8 cellular contexts compared by ENCODE assay signal in genomic region chr1:233326995-233327937, GRCh38. TPM values are rescaled to one million over a fixed set of nuclear protein-coding genes. Genes with fewer than 3 reads are reported as not detected.
DNase-seq lines count a peak whose midpoint lies in the region; ATAC-seq and TF ChIP-seq lines count a peak whose summit lies in the region.

Gene MAP3K21, plus strand, starts transcription at chr1:233327724. Its CDS starts 305 bp downstream, at chr1:233328029.

- CTCF ChIA-PET in WTC11 (lab: Charles Lee) = interaction anchor here (0.6 kb wide), 1 partner anchor 93 kb away, joined by 5 read pairs; no protein-coding TSS in a partner anchor

- DNase-seq in 8988T (peak; percentile 64), NCI-H2196 (lab: John Stamatoyannopoulos, UW; ENCODE audit: unreplicated experiment) (peak; percentile 86), WTC11 (ENCODE audit: low spot score) (peak; percentile 98), cardiac fibroblast (ENCODE audit: low read depth in 2 of 2) (peak in 1 of 2 donors; percentile 13), kidney tubule cell (ENCODE audit: low spot score) (peak; percentile 97)
- DNase-seq in stimulated activated CD4-positive, alpha-beta T cell treated with anti-CD3 and anti-CD28 coated beads, Interleukin-2, amount 100 ng/mL, for 24 hours = peak; percentile 83 to 91

- ATAC-seq in GM18868 (IDR thresholded peaks at IDR 0.05; ENCODE audit: unreplicated experiment) = peak; percentile 96
- ATAC-seq in HG03108 (IDR thresholded peaks at IDR 0.05; ENCODE audit: unreplicated experiment) = peak; percentile 91
- ATAC-seq in WTC11 = peak; percentile 96

- TF ChIP-seq CTCF in WTC11 (IDR thresholded peaks at IDR 0.05) = no peak
- no peak for TF ChIP-seq CTCF in cardiac fibroblast (IDR thresholded peaks at IDR 0.05; ENCODE audit: low read depth, low read length)

- POLR2A ChIA-PET in WTC11 (lab: Charles Lee) = interaction anchor here (1.4 to 1.7 kb wide), 2 partner anchors 13 to 32 kb away, joined by 5 to 6 read pairs; no protein-coding TSS in a partner anchor

- peak within 1 kb of the TSS; percentile 27 to 49 for H3K4me3 ChIP-seq in cardiac fibroblast (replicated peaks in 1 of 2; ENCODE audit: low read depth in 2 of 2, low read length in 2 of 2)

- H3K4me1 Mint-ChIP-seq in WTC11 = peaks cover 34% of the 10 kb centered on the region

- H3K36me3 Mint-ChIP-seq in WTC11 = 0 out of 2 replicates have a peak, but pooled peaks cover 3% of the 10 kb centered on the region

- peaks cover 4% of the 10 kb centered on the region for H3K9me3 Mint-ChIP-seq in WTC11

- peak within 1 kb of the TSS; percentile 78 for H3K4me3 Mint-ChIP-seq in WTC11

- H3K27ac Mint-ChIP-seq in WTC11 = no peak within 1 kb of the TSS

- peaks cover 26% of the 10 kb centered on the region for H3K27me3 Mint-ChIP-seq in WTC11 (ENCODE audit: low read depth)

TF ChIP-seq in WTC11, 78 proteins besides CTCF, POLR2A, EP300 and RAD21:
- TF ChIP-seq, protein P1, sequence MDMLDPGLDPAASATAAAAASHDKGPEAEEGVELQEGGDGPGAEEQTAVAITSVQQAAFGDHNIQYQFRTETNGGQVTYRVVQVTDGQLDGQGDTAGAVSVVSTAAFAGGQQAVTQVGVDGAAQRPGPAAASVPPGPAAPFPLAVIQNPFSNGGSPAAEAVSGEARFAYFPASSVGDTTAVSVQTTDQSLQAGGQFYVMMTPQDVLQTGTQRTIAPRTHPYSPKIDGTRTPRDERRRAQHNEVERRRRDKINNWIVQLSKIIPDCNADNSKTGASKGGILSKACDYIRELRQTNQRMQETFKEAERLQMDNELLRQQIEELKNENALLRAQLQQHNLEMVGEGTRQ (CRISPR knock-in tag; IDR thresholded peaks at IDR 0.05) = no peak
- TF ChIP-seq ZNF317 (CRISPR knock-in tag; IDR thresholded peaks at IDR 0.05; ENCODE audit: borderline replicate concordance, low read depth) (peak; percentile 87), SP1 (CRISPR knock-in tag; conservative IDR thresholded peaks at IDR 0.05) (peak; percentile 45; the same call in 1 of the 2 replicates), TEAD1 (CRISPR knock-in tag; IDR thresholded peaks at IDR 0.05) (0 out of 2 replicates have a peak, but pooled peaks have one; percentile 33), JUN (CRISPR knock-in tag; IDR thresholded peaks at IDR 0.05) (0 out of 2 replicates have a peak, but pooled peaks have one; percentile 2), E2F1 (CRISPR knock-in tag; IDR thresholded peaks at IDR 0.05) (no peak)

RNA-seq across cellular contexts. Expression of gene MAP3K21, which starts in this region (rescaled TPM):
- total RNA-seq in WTC11 (2021) = 21.1 to 24.0 TPM (median 23.0 TPM) in 3 replicates
